17 cellular contexts compared by ENCODE assay signal in genomic region chr6:138031417-138031816, GRCh38.
DNase-seq lines count a peak whose midpoint lies in the region; ATAC-seq and TF ChIP-seq lines count a peak whose summit lies in the region.
"Had no signal": no experiment of that assay in that cellular context is flagged by ENCODE, and none has a peak within 500 bp of the region (broad histone marks: within the 10 kb centered on the region; RNA-seq: fewer than 3 reads in every experiment).

No MANE protein-coding gene starts in this region.

- no peaks in the 10 kb centered on the region for H3K36me3 ChIP-seq in PC-3 (ENCODE audit: low read depth, low read length)
- H3K36me3 ChIP-seq in mammary epithelial cell (ENCODE audit: insufficient read depth, low read length) = no peaks in the 10 kb centered on the region
- no peaks in the 10 kb centered on the region for H3K36me3 ChIP-seq in suprapubic skin
- H3K36me3 ChIP-seq in PC-9 (ENCODE audit: low read depth) = no peaks in the 10 kb centered on the region
- H3K36me3 ChIP-seq: BE2C had no signal

- H3K4me1 ChIP-seq in PC-3 (ENCODE audit: insufficient read depth, low read length) = peaks cover 23% of the 10 kb centered on the region
- H3K4me1 ChIP-seq in mammary epithelial cell (ENCODE audit: insufficient read depth, low read length) = peaks cover 70% of the 10 kb centered on the region
- H3K4me1 ChIP-seq in suprapubic skin = peaks cover 47% of the 10 kb centered on the region
- peaks cover 30% of the 10 kb centered on the region for H3K4me1 ChIP-seq in PC-9 (replicated peaks; ENCODE audit: insufficient read depth)
- H3K4me1 ChIP-seq: BE2C had no signal

- TF ChIP-seq CTCF in PC-3 (conservative IDR thresholded peaks at IDR 0.05; ENCODE audit: low read depth, low read length) = no peak
- TF ChIP-seq CTCF in mammary epithelial cell (conservative IDR thresholded peaks at IDR 0.05 in 1 of 2, IDR thresholded peaks at IDR 0.05 in 1 of 2; ENCODE audit: extremely low read depth in 1 of 2, insufficient read depth in 1 of 2, low read depth in 1 of 2, low read length in 2 of 2) = no peak
- no peak for TF ChIP-seq CTCF in suprapubic skin (IDR thresholded peaks at IDR 0.05)
- TF ChIP-seq CTCF in PC-9 (conservative IDR thresholded peaks at IDR 0.05) = no peak

- no peaks in the 10 kb centered on the region for H4K20me1 ChIP-seq in PC-3 (ENCODE audit: low read length)
- no peaks in the 10 kb centered on the region for H4K20me1 ChIP-seq in mammary epithelial cell (ENCODE audit: insufficient read depth, low read length)
- H4K20me1 ChIP-seq in PC-9 (ENCODE audit: insufficient read depth) = no peaks in the 10 kb centered on the region

- ATAC-seq in PC-3 = no peak
- peak; percentile 72 for ATAC-seq in left ventricle myocardium superior

- no TSS peak for BruUV-seq in PC-3 (replicated peaks; lab: Mats Ljungman, UMichigan)
- TSS peak; percentile 76 for BruUV-seq in mammary epithelial cell (replicated peaks; lab: Mats Ljungman, UMichigan)
- no TSS peak for BruUV-seq in PC-9 (replicated peaks; lab: Mats Ljungman, UMichigan)

- TF ChIP-seq EP300 in suprapubic skin (IDR thresholded peaks at IDR 0.05) = no peak

- H3K79me2 ChIP-seq in PC-3 (ENCODE audit: low read length) = no peaks in the 10 kb centered on the region
- no peaks in the 10 kb centered on the region for H3K79me2 ChIP-seq in mammary epithelial cell (ENCODE audit: insufficient read depth, low read length)
- no peaks in the 10 kb centered on the region for H3K79me2 ChIP-seq in PC-9 (ENCODE audit: low read depth)

- H3K27me3 ChIP-seq in PC-3 (ENCODE audit: low read length) = no peaks in the 10 kb centered on the region
- no peaks in the 10 kb centered on the region for H3K27me3 ChIP-seq in mammary epithelial cell (ENCODE audit: insufficient read depth, low read length)
- H3K27me3 ChIP-seq in suprapubic skin = no peaks in the 10 kb centered on the region
- H3K27me3 ChIP-seq in PC-9 (ENCODE audit: insufficient read depth, low read depth) = no peaks in the 10 kb centered on the region
- H3K27me3 ChIP-seq: BE2C had no signal

- no peak overlapping the region for H3K9ac ChIP-seq in PC-3 (ENCODE audit: low read length)
- peak overlapping the region; percentile 92 for H3K9ac ChIP-seq in mammary epithelial cell (ENCODE audit: insufficient read depth, low read length)

- H3K9me2 ChIP-seq in PC-3 (replicated peaks; ENCODE audit: low read length) (no peaks in the 10 kb centered on the region), PC-9 (ENCODE audit: insufficient read depth) (no peaks in the 10 kb centered on the region)

- dilution Hi-C loops in mammary epithelial cell (cut with HindIII; ENCODE audit: low sequenced_read_pairs) = no loop called here

- H3K4me2 ChIP-seq in PC-3 (ENCODE audit: low read length) = no peak overlapping the region
- H3K4me2 ChIP-seq in mammary epithelial cell (ENCODE audit: insufficient read depth, low read depth, low read length) = peak overlapping the region; percentile 80
- H3K4me2 ChIP-seq in PC-9 = no peak overlapping the region

- POLR2A ChIA-PET in PC-3 (lab: Charles Lee; ENCODE audit: unreplicated experiment) (no interaction called here), PC-9 (lab: Charles Lee; ENCODE audit: unreplicated experiment) (no interaction called here)

- DNase-seq in PC-3 = no peak
- peak; percentile 94 for DNase-seq in mammary epithelial cell
- DNase-seq in left ventricle myocardium superior = no peak
- no peak for DNase-seq in suprapubic skin (ENCODE audit: low spot score in 2 of 2)
- DNase-seq in amygdala (lab: John Stamatoyannopoulos, UW) = no peak
- DNase-seq in anterior cingulate cortex (lab: John Stamatoyannopoulos, UW) = no peak
- DNase-seq in PC-9 = no peak
- DNase-seq: BE2C; CD4-positive, alpha-beta memory T cell; DMS79 treated with DMSO at 0.1 percent for 48 hours; GDM1; GOT3; KBM-7; NCI-H1092; NCI-H1694; NCI-H2107; SHP77 treated with DMSO at 0.1 percent for 48 hours had no signal

- CTCF ChIA-PET in PC-3 (lab: Charles Lee) = no interaction called here
- CTCF ChIA-PET in mammary epithelial cell (lab: Charles Lee; ENCODE audit: low non-redundant PET) = interaction anchor here (0.6 to 1.0 kb wide), 4 partner anchors 25 to 165 kb away, joined by 3 to 5 read pairs (median 3); no protein-coding TSS in a partner anchor
- CTCF ChIA-PET in PC-9 (lab: Charles Lee) = no interaction called here

- in situ Hi-C loops in mammary epithelial cell (cut with MboI; ENCODE audit: low sequenced_read_pairs in 2 of 2) = loop anchor here in 1 of 2 donors (5.0 kb wide), 1 partner anchor 76 kb away; the partner anchor contains the start of gene PERP

- H3K4me3 ChIP-seq in PC-3 (ENCODE audit: low read length) (no peak overlapping the region), mammary epithelial cell (replicated peaks in 1 of 3; ENCODE audit: insufficient read depth in 1 of 3, low read depth in 2 of 3, low read length in 3 of 3) (no peak overlapping the region), suprapubic skin (no peak overlapping the region), PC-9 (no peak overlapping the region)

- H3K27ac ChIP-seq in PC-3 (ENCODE audit: low read length) (peak overlapping the region; percentile 44), mammary epithelial cell (ENCODE audit: insufficient read depth, low read depth, low read length) (peak overlapping the region; percentile 100), suprapubic skin (peak overlapping the region; percentile 86), PC-9 (no peak overlapping the region)

- no peak overlapping the region for H2AFZ ChIP-seq in PC-3 (ENCODE audit: low read length)
- H2AFZ ChIP-seq in mammary epithelial cell (ENCODE audit: low read depth, low read length) = peak overlapping the region; percentile 43
- H2AFZ ChIP-seq in PC-9 = no peak overlapping the region

- H3K9me3 ChIP-seq in PC-3 (ENCODE audit: low read length) (no peaks in the 10 kb centered on the region), mammary epithelial cell (replicated peaks; ENCODE audit: insufficient read depth, low read length) (no peaks in the 10 kb centered on the region), suprapubic skin (no peaks in the 10 kb centered on the region), PC-9 (ENCODE audit: insufficient read depth, low read depth) (no peaks in the 10 kb centered on the region)
- H3K9me3 ChIP-seq: BE2C had no signal

- no peak for TF ChIP-seq POLR2A in suprapubic skin (IDR thresholded peaks at IDR 0.05)

- 49% methylated on average over 4 of the region's 4 CpGs for WGBS in mammary epithelial cell (ENCODE audit: low coverage, missing lambda C conversion rate)
- 47% methylated on average over 4 of the region's 4 CpGs for WGBS in suprapubic skin

- intact Hi-C loops in PC-3 (cut with micrococcal nuclease) = no loop called here
- intact Hi-C loops in mammary epithelial cell (cut with micrococcal nuclease) = no loop called here
- intact Hi-C loops in left ventricle myocardium superior (cut with micrococcal nuclease) = no loop called here
- intact Hi-C loops in PC-9 (cut with micrococcal nuclease; ENCODE audit: unreplicated experiment) = no loop called here

- H3F3A ChIP-seq in PC-3 (ENCODE audit: low read length, unreplicated experiment) (no peaks in the 10 kb centered on the region), PC-9 (ENCODE audit: insufficient read depth, low read depth) (0 out of 2 replicates have a peak, but pooled peaks cover 2% of the 10 kb centered on the region)
